Comparison of ENCODE assay signal across 9 cellular contexts in the genomic region with DNA sequence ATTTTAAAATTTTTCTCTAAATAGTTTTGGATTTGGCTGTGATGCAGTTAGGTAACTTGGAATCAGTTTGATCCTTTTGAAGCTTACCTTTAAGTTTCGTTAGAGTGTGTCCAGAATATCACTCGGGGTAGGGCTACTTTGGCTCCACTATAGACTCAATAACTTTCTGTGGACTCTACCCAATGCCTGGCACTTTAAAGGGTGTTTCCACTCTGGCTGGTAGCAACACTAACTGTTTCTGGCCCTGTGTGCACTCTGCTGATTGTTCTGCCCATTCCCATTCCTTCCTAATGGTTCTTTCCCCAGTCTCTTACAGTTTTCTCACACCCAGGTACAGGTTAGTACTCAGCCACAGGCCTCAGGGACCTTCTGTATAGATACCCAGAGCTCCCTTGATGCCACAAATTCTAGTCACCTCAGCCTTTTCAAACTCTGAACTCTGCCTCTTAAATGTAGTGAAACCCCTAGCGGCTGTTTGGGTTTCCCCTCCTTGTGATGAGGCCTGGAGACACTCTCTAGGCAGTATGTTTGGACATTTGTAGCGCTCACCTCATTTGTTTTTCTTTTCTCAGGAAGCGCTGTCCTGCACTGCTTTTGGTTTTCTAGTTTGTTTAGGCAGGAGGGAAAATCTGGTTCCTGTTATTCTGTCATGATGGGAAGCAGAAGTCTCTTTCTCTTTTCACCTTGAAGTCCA. TPM values are rescaled to one million over a fixed set of nuclear protein-coding genes. Genes with fewer than 3 reads are reported as not detected.
A peak's percentile ranks its signal among the peaks of the same experiment; 100 is the strongest.
DNase-seq lines count a peak whose midpoint lies in the region; ATAC-seq and TF ChIP-seq lines count a peak whose summit lies in the region.
"Had no signal": no experiment of that assay in that cellular context is flagged by ENCODE, and none has a peak within 500 bp of the region (broad histone marks: within the 10 kb centered on the region; RNA-seq: fewer than 3 reads in every experiment).

No MANE protein-coding gene starts in this region.

- intact Hi-C loops in adrenal gland (cut with DNase I), result no loop called here

- H3K27ac ChIP-seq in WERI-Rb-1 (no peak overlapping the region), adrenal gland (no peak overlapping the region)
- H3K27ac ChIP-seq: dorsolateral prefrontal cortex had no signal

- CTCF ChIA-PET in BJ (lab: Yijun Ruan, JAX), result no interaction called here

- WGBS in adrenal gland, 4 donors, result 65 to 82% (median 74%) methylated on average over 5 of the region's 5 CpGs

- H3K4me3 ChIP-seq in BJ (ENCODE audit: low read depth, low read length), result no peak overlapping the region
- no peak overlapping the region for H3K4me3 ChIP-seq in WERI-Rb-1 (ENCODE audit: low read depth, low read length)
- no peak overlapping the region for H3K4me3 ChIP-seq in adrenal gland
- H3K4me3 ChIP-seq: dorsolateral prefrontal cortex had no signal

- no peak for DNase-seq in BJ (ENCODE audit: low read depth)
- DNase-seq in dermis blood vessel endothelial cell, result peak; percentile 54
- DNase-seq in WERI-Rb-1, result no peak
- DNase-seq in DMS79 (lab: John Stamatoyannopoulos, UW), result no peak
- no peak for DNase-seq in adrenal gland
- no peak for DNase-seq in Ammon's horn (ENCODE audit: low spot score)
- DNase-seq: dorsolateral prefrontal cortex had no signal

- POLR2A ChIA-PET in BJ (lab: Charles Lee), result no interaction called here

- TF ChIP-seq CTCF in BJ (IDR thresholded peaks at IDR 0.05; ENCODE audit: insufficient read depth, low read depth, low read length) (0 out of 2 replicates have a peak, but pooled peaks have one; percentile 11), WERI-Rb-1 (IDR thresholded peaks at IDR 0.05; ENCODE audit: low read depth, low read length) (no peak), adrenal gland (IDR thresholded peaks at IDR 0.05) (no peak)

- H3K9me3 ChIP-seq in WERI-Rb-1 (ENCODE audit: severe bottlenecking), result no peaks in the 10 kb centered on the region
- no peaks in the 10 kb centered on the region for H3K9me3 ChIP-seq in adrenal gland (replicated peaks in 1 of 3)

- H3K36me3 ChIP-seq in BJ (ENCODE audit: control insufficient read depth, insufficient read depth, low read length) (no peaks in the 10 kb centered on the region), WERI-Rb-1 (peaks cover 2% of the 10 kb centered on the region; the same call in 1 of the 2 replicates), adrenal gland (replicated peaks in 1 of 2) (no peaks in the 10 kb centered on the region)

- H3K4me1 ChIP-seq in adrenal gland (replicated peaks in 1 of 2), result no peaks in the 10 kb centered on the region

- TF ChIP-seq POLR2A in adrenal gland (IDR thresholded peaks at IDR 0.05), result no peak

- H3K27me3 ChIP-seq in BJ (ENCODE audit: control insufficient read depth, insufficient read depth, low read length), result no peaks in the 10 kb centered on the region
- no peaks in the 10 kb centered on the region for H3K27me3 ChIP-seq in WERI-Rb-1 (ENCODE audit: insufficient read depth, low read depth, severe bottlenecking)
- no peaks in the 10 kb centered on the region for H3K27me3 ChIP-seq in adrenal gland
- H3K27me3 ChIP-seq: dorsolateral prefrontal cortex had no signal

- ATAC-seq in GM19025 (IDR thresholded peaks at IDR 0.05; ENCODE audit: low read depth, unreplicated experiment) (peak; percentile 97), HG02970 (IDR thresholded peaks at IDR 0.05; ENCODE audit: low FRiP score, unreplicated experiment) (peak; percentile 65)

RNA-seq across cellular contexts. Expression of gene CUL5, which starts 16.8 kb away (rescaled TPM):
- 16.8 and 20.8 TPM in 2 replicates for polyA plus RNA-seq in BJ (2011; rRNA removed)
- 39.0 and 47.6 TPM in 2 replicates for polyA minus RNA-seq in BJ (2011; rRNA and poly(A)+ RNA removed)
- total RNA-seq in dermis blood vessel endothelial cell, result 47.7 and 55.0 TPM in 2 replicates
- 100 to 1,000 TPM in 1 of 8 donors, 10 to 100 TPM in 7; 16.0 to 114 (median 42.9) TPM for total RNA-seq in adrenal gland
- 10 to 100 TPM in 1 of 3 donors, 1 to 10 TPM in 2; 4.2 to 28.9 (median 5.4) TPM for polyA plus RNA-seq in adrenal gland
